13 cellular contexts compared by ENCODE assay signal in genomic region chrX:72141372-72142004, GRCh38. TPM values are rescaled to one million over a fixed set of nuclear protein-coding genes. Genes with fewer than 3 reads are reported as not detected.
A peak's percentile ranks its signal among the peaks of the same experiment; 100 is the strongest.
DNase-seq lines count a peak whose midpoint lies in the region; ATAC-seq, FAIRE-seq and TF ChIP-seq lines count a peak whose summit lies in the region.
"Had no signal": no experiment of that assay in that cellular context is flagged by ENCODE, and none has a peak within 500 bp of the region (broad histone marks: within the 10 kb centered on the region; RNA-seq: fewer than 3 reads in every experiment).

No MANE protein-coding gene starts in this region.

- TF ChIP-seq CTCF in D721Med (IDR thresholded peaks at IDR 0.05; ENCODE audit: insufficient read depth, missing control alignments) = no peak
- TF ChIP-seq CTCF in mesothelial cell of epicardium (IDR thresholded peaks at IDR 0.05; ENCODE audit: unreplicated experiment) = no peak
- no peak for TF ChIP-seq CTCF in WERI-Rb-1 (IDR thresholded peaks at IDR 0.05; ENCODE audit: low read depth, low read length)

- H3K4me3 Mint-ChIP-seq in T-helper 17 cell = peak overlapping the region; percentile 56
- no peak overlapping the region for H3K4me3 Mint-ChIP-seq in mesothelial cell of epicardium

- peaks cover 7% of the 10 kb centered on the region for H3K9me3 Mint-ChIP-seq in mesothelial cell of epicardium

- no peaks in the 10 kb centered on the region for H3K27me3 Mint-ChIP-seq in T-helper 17 cell
- H3K27me3 Mint-ChIP-seq in mesothelial cell of epicardium (ENCODE audit: low read depth) = no peaks in the 10 kb centered on the region

- H3K27ac ChIP-seq in WERI-Rb-1 = no peak overlapping the region
- H3K27ac ChIP-seq: prostate gland had no signal

- DNase-seq in D721Med (ENCODE audit: insufficient read length, low spot score) = no peak
- no peak for DNase-seq in T-helper 17 cell
- no peak for DNase-seq in mesothelial cell of epicardium (ENCODE audit: low spot score in 2 of 2, unreplicated experiment in 2 of 2)
- DNase-seq in WERI-Rb-1 = no peak
- no peak for DNase-seq in pons (ENCODE audit: low spot score)
- DNase-seq: activated CD4-positive, CD25-positive, alpha-beta regulatory T cell treated with anti-CD3 and anti-CD28 coated beads, Interleukin-2, amount 50 U/mL, for 72 hours; aorta; H7 had no signal

- H3K27me3 ChIP-seq in WERI-Rb-1 (ENCODE audit: insufficient read depth, low read depth, severe bottlenecking) = no peaks in the 10 kb centered on the region

- H3K4me3 ChIP-seq in WERI-Rb-1 (ENCODE audit: low read depth, low read length) = no peak overlapping the region
- H3K4me3 ChIP-seq: prostate gland had no signal

- FAIRE-seq in D721Med (lab: Jason Lieb, UNC) = peak; percentile 6

- ATAC-seq in GM18909 (IDR thresholded peaks at IDR 0.05; ENCODE audit: poor library complexity, unreplicated experiment) = peak; percentile 79
- peak; percentile 79 for ATAC-seq in HG02938 (IDR thresholded peaks at IDR 0.05; ENCODE audit: unreplicated experiment)
- peak; percentile 66 for ATAC-seq in T-helper 17 cell
- ATAC-seq in GM21367 (IDR thresholded peaks at IDR 0.05; ENCODE audit: unreplicated experiment) = no peak
- ATAC-seq: left lobe of liver had no signal

- H3K4me1 Mint-ChIP-seq in T-helper 17 cell (peaks cover 15% of the 10 kb centered on the region), mesothelial cell of epicardium (peaks cover 3% of the 10 kb centered on the region)

- no peaks in the 10 kb centered on the region for H3K9me3 ChIP-seq in T-helper 17 cell (ENCODE audit: control insufficient read depth, low read length, poor library complexity, severe bottlenecking)
- H3K9me3 ChIP-seq in WERI-Rb-1 (ENCODE audit: severe bottlenecking) = no peaks in the 10 kb centered on the region
- H3K9me3 ChIP-seq: prostate gland had no signal

- peaks cover 48% of the 10 kb centered on the region for H3K36me3 ChIP-seq in WERI-Rb-1
- H3K36me3 ChIP-seq: prostate gland had no signal

- peak overlapping the region; percentile 53 for H3K27ac Mint-ChIP-seq in T-helper 17 cell
- no peak overlapping the region for H3K27ac Mint-ChIP-seq in mesothelial cell of epicardium

- H3K36me3 Mint-ChIP-seq in T-helper 17 cell (ENCODE audit: low read depth) = no peaks in the 10 kb centered on the region
- peaks cover 17% of the 10 kb centered on the region for H3K36me3 Mint-ChIP-seq in mesothelial cell of epicardium

RNA-seq across cellular contexts. Expression of gene RTL5, which starts 9.8 kb away (rescaled TPM):
- total RNA-seq in T-helper 17 cell = 1 to 10 TPM; 2.6 to 2.7 TPM
- 36.1 to 37.5 TPM (median 36.4 TPM) in 3 replicates for total RNA-seq in mesothelial cell of epicardium

RNA-seq across cellular contexts. Expression of gene PIN4, which starts 40.1 kb away (rescaled TPM):
- total RNA-seq in T-helper 17 cell (1 to 10 TPM; 2.6 to 3.0 TPM), mesothelial cell of epicardium (17.3 to 19.7 TPM (median 17.7 TPM) in 3 replicates)
